17 cellular contexts compared by ENCODE assay signal in genomic region chr17:72931635-72932034, GRCh38.
DNase-seq lines count a peak whose midpoint lies in the region; ATAC-seq and TF ChIP-seq lines count a peak whose summit lies in the region.
"Had no signal": no experiment of that assay in that cellular context is flagged by ENCODE, and none has a peak within 500 bp of the region (broad histone marks: within the 10 kb centered on the region; RNA-seq: fewer than 3 reads in every experiment).

No MANE protein-coding gene starts in this region.

- no peak overlapping the region for H3K4me3 ChIP-seq in epithelial cell of proximal tubule (ENCODE audit: low read depth, low read length)

- no peaks in the 10 kb centered on the region for H3K27me3 Mint-ChIP-seq in Calu3 (ENCODE audit: unreplicated experiment)
- H3K27me3 Mint-ChIP-seq: CD4-positive, alpha-beta T cell; dendritic cell treated with granulocyte-macrophage colony-stimulating factor and Interleukin-4, amounts not matched to agents 40 ng/mL and 50 ng/mL, for 4 days; naive B cell had no signal

- no peaks in the 10 kb centered on the region for H3K36me3 Mint-ChIP-seq in Calu3 (ENCODE audit: insufficient read depth, unreplicated experiment)

- no peaks in the 10 kb centered on the region for H3K9me3 Mint-ChIP-seq in Calu3 (ENCODE audit: low read depth, unreplicated experiment)
- H3K9me3 Mint-ChIP-seq: activated T-cell treated with anti-CD3 and anti-CD28 coated beads, Interleukin-2, amount 50 U/mL, for 4 hours; CD4-positive, alpha-beta T cell; dendritic cell treated with granulocyte-macrophage colony-stimulating factor and Interleukin-4, amounts not matched to agents 40 ng/mL and 50 ng/mL, for 4 days; naive B cell had no signal

- TF ChIP-seq CTCF in Calu3 (IDR thresholded peaks at IDR 0.05; ENCODE audit: unreplicated experiment) = no peak
- TF ChIP-seq CTCF in epithelial cell of proximal tubule (conservative IDR thresholded peaks at IDR 0.05; ENCODE audit: low read depth, low read length) = no peak

- in situ Hi-C loops in KBM-7 (cut with MboI; ENCODE audit: low pct_unique_long_range_greater_than_20kb, low sequenced_read_pairs) = no loop called here

- H3K4me3 Mint-ChIP-seq in Calu3 (ENCODE audit: low read depth, unreplicated experiment) = no peak overlapping the region
- H3K4me3 Mint-ChIP-seq: activated T-cell treated with anti-CD3 and anti-CD28 coated beads, Interleukin-2, amount 50 U/mL, for 4 hours; CD4-positive, alpha-beta T cell; dendritic cell treated with granulocyte-macrophage colony-stimulating factor and Interleukin-4, amounts not matched to agents 40 ng/mL and 50 ng/mL, for 4 days; naive B cell had no signal

- H3K4me1 Mint-ChIP-seq in Calu3 (ENCODE audit: low read depth, unreplicated experiment) = peaks cover 26% of the 10 kb centered on the region

- intact Hi-C loops in Calu3 (cut with micrococcal nuclease; ENCODE audit: unreplicated experiment) = no loop called here

- DNase-seq in Calu3 = peak; percentile 26
- DNase-seq in epithelial cell of proximal tubule (ENCODE audit: low read depth) = peak; percentile 97
- DNase-seq in KBM-7 = no peak
- DNase-seq: activated CD4-positive, CD25-positive, alpha-beta regulatory T cell; activated T-cell treated with anti-CD3 and anti-CD28 coated beads, Interleukin-2, amount 50 U/mL, for 4 hours; aorta; CD4-positive, alpha-beta T cell; naive B cell; NCI-H1694 treated with DMSO at 0.1 percent for 48 hours; right cardiac atrium had no signal

- no TSS peak for BruUV-seq in Calu3 (replicated peaks; lab: Mats Ljungman, UMichigan)

- no peak overlapping the region for H3K27ac Mint-ChIP-seq in Calu3 (ENCODE audit: unreplicated experiment)
- H3K27ac Mint-ChIP-seq: CD4-positive, alpha-beta T cell; dendritic cell treated with granulocyte-macrophage colony-stimulating factor and Interleukin-4, amounts not matched to agents 40 ng/mL and 50 ng/mL, for 4 days had no signal

- ATAC-seq in GM18520 (IDR thresholded peaks at IDR 0.05; ENCODE audit: unreplicated experiment) = peak; percentile 70
- ATAC-seq in HG02759 (IDR thresholded peaks at IDR 0.05; ENCODE audit: unreplicated experiment) = peak; percentile 77
- no peak for ATAC-seq in HG02623 (IDR thresholded peaks at IDR 0.05; ENCODE audit: unreplicated experiment)
- no peak for ATAC-seq in GM21381 (IDR thresholded peaks at IDR 0.05; ENCODE audit: unreplicated experiment)
- no peak for ATAC-seq in HG02763 (IDR thresholded peaks at IDR 0.05; ENCODE audit: unreplicated experiment)
- ATAC-seq: Panc1, right cardiac atrium had no signal

- CTCF ChIA-PET in Calu3 (lab: Charles Lee) = no interaction called here

Comparison
In these comparisons a context has a peak if more than half of its experiments do, and no peak if none do; other contexts are left out.
1. ATAC-seq: peak in GM18520 (single experiment) and HG02759 (single experiment); none in HG02623 (single experiment), GM21381 (single experiment) and HG02763 (single experiment).